ENCODE assay signal across 23 cellular contexts in genomic region chr3:176816937-176817336, GRCh38.
"Had no signal": no experiment of that assay in that cellular context is flagged by ENCODE, and none has a peak within 500 bp of the region (broad histone marks: within the 10 kb centered on the region; RNA-seq: fewer than 3 reads in every experiment).

No MANE protein-coding gene starts in this region.

- DNase-seq: colonic mucosa; cortex of kidney; dermis blood vessel endothelial cell; dorsolateral prefrontal cortex; effector CD4-positive, alpha-beta T cell; effector CD8-positive, alpha-beta T cell; effector memory CD4-positive, alpha-beta T cell; effector memory CD8-positive, alpha-beta T cell; endodermal cell; erythroblast; esophagus squamous epithelium; foreskin fibroblast; foreskin keratinocyte; foreskin melanocyte; gastrocnemius medialis; glutamatergic neuron; head of caudate nucleus; heart left ventricle; heart right ventricle had no signal

- H3K27me3 ChIP-seq: colonic mucosa, dorsolateral prefrontal cortex, esophagus muscularis mucosa, esophagus squamous epithelium, foreskin keratinocyte, gastrocnemius medialis, gastroesophageal sphincter, heart left ventricle, heart right ventricle had no signal

- H3K36me3 ChIP-seq: colonic mucosa, esophagus muscularis mucosa, esophagus squamous epithelium, gastrocnemius medialis, gastroesophageal sphincter, heart left ventricle, heart right ventricle had no signal

- H3K9me3 ChIP-seq: colonic mucosa, esophagus muscularis mucosa, esophagus squamous epithelium, gastrocnemius medialis, gastroesophageal sphincter had no signal

- H3K27ac ChIP-seq: colonic mucosa, coronary artery, dorsolateral prefrontal cortex, epithelial cell of prostate, esophagus muscularis mucosa, esophagus squamous epithelium, foreskin keratinocyte, gastrocnemius medialis, gastroesophageal sphincter, heart left ventricle, heart right ventricle had no signal

- H3K4me1 ChIP-seq: colonic mucosa, esophagus muscularis mucosa, esophagus squamous epithelium, foreskin keratinocyte, gastrocnemius medialis, gastroesophageal sphincter had no signal

- H3K4me3 ChIP-seq: colonic mucosa, coronary artery, dorsolateral prefrontal cortex, esophagus muscularis mucosa, esophagus squamous epithelium, gastrocnemius medialis, gastroesophageal sphincter, heart left ventricle, heart right ventricle had no signal
